In genomic region chr9:15416880-15417279, GRCh38 we compare ENCODE assay signal across 8 cellular contexts. TPM values are rescaled to one million over a fixed set of nuclear protein-coding genes. Genes with fewer than 3 reads are reported as not detected.
DNase-seq lines count a peak whose midpoint lies in the region; ATAC-seq and TF ChIP-seq lines count a peak whose summit lies in the region.

No MANE protein-coding gene starts in this region.

- peaks cover 2% of the 10 kb centered on the region for H3K9me3 Mint-ChIP-seq in glutamatergic neuron (ENCODE audit: unreplicated experiment)

- no peak for ATAC-seq in omental fat pad (ENCODE audit: low FRiP score)

- no peak overlapping the region for H3K27ac Mint-ChIP-seq in glutamatergic neuron (ENCODE audit: unreplicated experiment)

- TF ChIP-seq CTCF in AG09309 (IDR thresholded peaks at IDR 0.05; ENCODE audit: control insufficient read depth, insufficient read depth, low read depth, low read length, missing control alignments), result peak; percentile 48
- peak; percentile 46 for TF ChIP-seq CTCF in GM12864 (IDR thresholded peaks at IDR 0.05; ENCODE audit: low read depth, low read length, missing control alignments)
- peak; percentile 10 for TF ChIP-seq CTCF in glutamatergic neuron (IDR thresholded peaks at IDR 0.05; ENCODE audit: partially characterized antibody, unreplicated experiment)
- TF ChIP-seq CTCF in omental fat pad (IDR thresholded peaks at IDR 0.05), result no peak

- DNase-seq in AG09309 (ENCODE audit: low read depth) (no peak), GM12864 (ENCODE audit: low read depth) (no peak), NAMALWA (ENCODE audit: low spot score) (peak; percentile 52), glutamatergic neuron (no peak), cortex of kidney (lab: John Stamatoyannopoulos, UW) (no peak), omental fat pad (ENCODE audit: low spot score) (no peak)
- DNase-seq in activated T-cell treated with anti-CD3 and anti-CD28 coated beads, Interleukin-2, amount 50 U/mL, for 48 hours, result peak; percentile 48 to 51
- peak; percentile 16 to 25 for DNase-seq in stimulated activated CD4-positive, alpha-beta T cell treated with anti-CD3 and anti-CD28 coated beads, Interleukin-4, amount 100 ng/mL, for 4 hours

- H3K4me3 ChIP-seq in AG09309 (ENCODE audit: control insufficient read depth, low read depth, low read length) (no peak overlapping the region), GM12864 (ENCODE audit: low read depth, low read length) (no peak overlapping the region)

- peaks cover 2% of the 10 kb centered on the region for H3K4me1 Mint-ChIP-seq in glutamatergic neuron (ENCODE audit: low read depth, unreplicated experiment)

- no peaks in the 10 kb centered on the region for H3K36me3 Mint-ChIP-seq in glutamatergic neuron (ENCODE audit: unreplicated experiment)

- peaks cover 2% of the 10 kb centered on the region for H3K27me3 Mint-ChIP-seq in glutamatergic neuron (ENCODE audit: unreplicated experiment)

- no peak overlapping the region for H3K4me3 Mint-ChIP-seq in glutamatergic neuron (ENCODE audit: unreplicated experiment)

RNA-seq across cellular contexts. Expression of gene SNAPC3, which starts 5.8 kb away (rescaled TPM):
- total RNA-seq in glutamatergic neuron (ENCODE audit: unreplicated experiment) (104 TPM), omental fat pad (10 to 100 TPM; 16.9 to 37.7 (median 22.8) TPM)

Comparison
In these comparisons a context has a peak if more than half of its experiments do, and no peak if none do; other contexts are left out.
1. DNase-seq: peak in NAMALWA (single experiment), activated T-cell treated with anti-CD3 and anti-CD28 coated beads, Interleukin-2, amount 50 U/mL, for 48 hours (2 of 2) and stimulated activated CD4-positive, alpha-beta T cell treated with anti-CD3 and anti-CD28 coated beads, Interleukin-4, amount 100 ng/mL, for 4 hours (2 of 2); none in AG09309 (single experiment), GM12864 (single experiment), glutamatergic neuron (single experiment), cortex of kidney (single experiment) and omental fat pad (single experiment).
2. CTCF ChIP-seq: peak in AG09309 (single experiment), GM12864 (single experiment) and glutamatergic neuron (single experiment); none in omental fat pad (0 of 3).